2 cellular contexts compared by ENCODE assay signal in genomic region chr17:82754297-82755208, GRCh38.
TF ChIP-seq lines count a peak whose summit lies in the region.

No MANE protein-coding gene starts in this region.

TF ChIP-seq in Ishikawa, 13 proteins besides CTCF, POLR2A, EP300 and RAD21:
- TF ChIP-seq NFIC (IDR thresholded peaks at IDR 0.05) (no peak), TEAD4 (IDR thresholded peaks at IDR 0.05) (no peak), FOXM1 (IDR thresholded peaks at IDR 0.05; ENCODE audit: borderline replicate concordance, low read depth) (peak; percentile 96), USF1 (IDR thresholded peaks at IDR 0.05) (peak; percentile 87), YY1 (IDR thresholded peaks at IDR 0.05; ENCODE audit: low read depth) (no peak), REST (IDR thresholded peaks at IDR 0.05; ENCODE audit: low read depth) (no peak), EGR1 (IDR thresholded peaks at IDR 0.05) (no peak), TCF12 (IDR thresholded peaks at IDR 0.05; ENCODE audit: low read depth) (no peak)
TF ChIP-seq in Ishikawa: peak in this region for 2.

TF ChIP-seq in K562, 482 proteins besides CTCF, POLR2A, EP300 and RAD21 (continues in another document):
- TF ChIP-seq FOXP1 (CRISPR knock-in tag; IDR thresholded peaks at IDR 0.05), result no peak
- TF ChIP-seq ZNF436 (CRISPR knock-in tag; IDR thresholded peaks at IDR 0.05), result no peak
- TF ChIP-seq PYGO2 (tag; IDR thresholded peaks at IDR 0.05), result no peak
- no peak for TF ChIP-seq SNRNP70 (optimal IDR thresholded peaks at IDR 0.05; ENCODE audit: low read depth, low read length)
- no peak for TF ChIP-seq CBX2 (IDR thresholded peaks at IDR 0.05; ENCODE audit: insufficient read depth, low read length, poor library complexity, severe bottlenecking)
- TF ChIP-seq ZKSCAN3 (CRISPR knock-in tag; IDR thresholded peaks at IDR 0.05), result no peak
- TF ChIP-seq MAX (CRISPR knock-in tag; IDR thresholded peaks at IDR 0.05), result 0 out of 2 replicates have a peak, but pooled peaks have one; percentile 27
- peak; percentile 58 for TF ChIP-seq NFYB (IDR thresholded peaks at IDR 0.05; ENCODE audit: extremely low read depth, insufficient read length)
- no peak for TF ChIP-seq ARHGAP35 (IDR thresholded peaks at IDR 0.05; ENCODE audit: partially characterized antibody)
- TF ChIP-seq NEUROD1 (IDR thresholded peaks at IDR 0.05; ENCODE audit: borderline replicate concordance, low read depth, low read length, partially characterized antibody), result peak; percentile 78
- peak; percentile 81 for TF ChIP-seq ASH1L (IDR thresholded peaks at IDR 0.05; ENCODE audit: borderline replicate concordance, low read depth, partially characterized antibody)
- TF ChIP-seq HDGF (IDR thresholded peaks at IDR 0.05), result 0 out of 2 replicates have a peak, but pooled peaks have one; percentile 58
- TF ChIP-seq TCFL5 (CRISPR knock-in tag; conservative IDR thresholded peaks at IDR 0.05), result no peak
- peak; percentile 84; the same call in 1 of the 2 replicates for TF ChIP-seq TFAP4 (CRISPR knock-in tag; IDR thresholded peaks at IDR 0.05; ENCODE audit: borderline replicate concordance)
- no peak for TF ChIP-seq NFE2L1 (tag; IDR thresholded peaks at IDR 0.05; ENCODE audit: borderline replicate concordance, low read depth)
- TF ChIP-seq FOXM1 (IDR thresholded peaks at IDR 0.05; ENCODE audit: low read depth), result peak; percentile 97
- TF ChIP-seq FOXM1 (CRISPR knock-in tag; IDR thresholded peaks at IDR 0.05; ENCODE audit: low read depth), result no peak; the same call in 1 of the 2 replicates
- TF ChIP-seq CBX3 (IDR thresholded peaks at IDR 0.05; ENCODE audit: borderline replicate concordance in 1 of 2, low read length in 2 of 2), result peak in 1 of 2 experiments; percentile 25; a peak in 1 of 3 replicates
- no peak for TF ChIP-seq ZNF668 (CRISPR knock-in tag; IDR thresholded peaks at IDR 0.05)
- peak; percentile 76 for TF ChIP-seq USF2 (CRISPR knock-in tag; IDR thresholded peaks at IDR 0.05)
- TF ChIP-seq ZBTB33 (CRISPR knock-in tag; IDR thresholded peaks at IDR 0.05), result peak; percentile 95
- no peak for TF ChIP-seq HES1 (IDR thresholded peaks at IDR 0.05; ENCODE audit: low read depth)
- peak; percentile 42; the same call in 1 of the 2 replicates for TF ChIP-seq PBX2 (CRISPR knock-in tag; IDR thresholded peaks at IDR 0.05; ENCODE audit: low read depth)
- TF ChIP-seq PBX2 (tag; conservative IDR thresholded peaks at IDR 0.05; ENCODE audit: low read depth), result peak; percentile 95
- peak; percentile 11 for TF ChIP-seq DACH1 (IDR thresholded peaks at IDR 0.05; ENCODE audit: partially characterized antibody)
- peak; percentile 77; the same call in 1 of the 2 replicates for TF ChIP-seq TOE1 (IDR thresholded peaks at IDR 0.05; ENCODE audit: borderline replicate concordance)
- no peak for TF ChIP-seq TOE1 (CRISPR knock-in tag; IDR thresholded peaks at IDR 0.05; ENCODE audit: borderline replicate concordance, low read depth)
- peak; percentile 67 for TF ChIP-seq BHLHE40 (IDR thresholded peaks at IDR 0.05; ENCODE audit: low read length)
- TF ChIP-seq CXXC5 (CRISPR knock-in tag; IDR thresholded peaks at IDR 0.05), result peak; percentile 36; the same call in 1 of the 2 replicates
- no peak for TF ChIP-seq ZNF518B (CRISPR knock-in tag; IDR thresholded peaks at IDR 0.05)
- peak; percentile 73 for TF ChIP-seq RAD51 (IDR thresholded peaks at IDR 0.05; ENCODE audit: borderline replicate concordance, low read depth)
- no peak for TF ChIP-seq ZNF785 (CRISPR knock-in tag; IDR thresholded peaks at IDR 0.05)
- peak; percentile 60; the same call in 1 of the 2 replicates for TF ChIP-seq NKRF (IDR thresholded peaks at IDR 0.05; ENCODE audit: borderline replicate concordance)
- TF ChIP-seq EGR1 (conservative IDR thresholded peaks at IDR 0.05), result peak; percentile 22; the same call in 1 of the 2 replicates
